In the genomic region with DNA sequence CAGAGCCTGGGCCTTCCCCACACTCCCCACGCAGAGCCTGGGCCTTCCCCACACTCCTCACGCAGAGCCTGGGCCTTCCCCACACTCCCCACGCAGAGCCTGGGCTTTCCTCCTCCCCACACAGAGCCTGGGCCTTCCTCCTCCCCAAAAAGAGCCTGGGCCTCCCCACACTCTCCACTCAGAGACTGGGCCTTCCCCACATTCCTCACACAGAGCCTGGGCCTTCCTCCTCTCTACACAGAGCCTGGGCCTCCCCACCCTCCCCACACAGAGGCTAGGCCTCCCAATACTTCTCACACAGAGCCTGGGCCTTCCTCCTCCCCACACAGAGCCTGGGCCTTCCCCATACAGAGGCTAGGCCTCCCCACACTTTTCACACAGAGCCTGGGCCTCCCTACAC, we compare ENCODE assay signal across 12 cellular contexts. TPM values are rescaled to one million over a fixed set of nuclear protein-coding genes. Genes with fewer than 3 reads are reported as not detected.
A peak's percentile ranks its signal among the peaks of the same experiment; 100 is the strongest.
DNase-seq lines count a peak whose midpoint lies in the region; ATAC-seq and TF ChIP-seq lines count a peak whose summit lies in the region.
"Had no signal": no experiment of that assay in that cellular context is flagged by ENCODE, and none has a peak within 500 bp of the region (broad histone marks: within the 10 kb centered on the region; RNA-seq: fewer than 3 reads in every experiment).

No MANE protein-coding gene starts in this region.

- no peaks in the 10 kb centered on the region for H3K36me3 ChIP-seq in GM23338 (ENCODE audit: insufficient read depth)
- H3K36me3 ChIP-seq: prostate gland had no signal

- no peak overlapping the region for H3K27ac ChIP-seq in GM23338 (ENCODE audit: low read depth)
- H3K27ac ChIP-seq: body of pancreas, C4-2B, foreskin keratinocyte, prostate gland had no signal

- H3K4me3 Mint-ChIP-seq in CD14-positive monocyte (no peak overlapping the region), GM23338 (no peak overlapping the region)
- no peak overlapping the region for H3K4me3 Mint-ChIP-seq in activated naive CD8-positive, alpha-beta T cell
- H3K4me3 Mint-ChIP-seq in natural killer cell treated with Interleukin-12 subunit alpha and Interleukin-12 subunit beta and Interleukin-15 and Interleukin-18, amount 100 ng/mL, for 72 hours = no peak overlapping the region

- H3K9me3 Mint-ChIP-seq in CD14-positive monocyte = peaks cover 0 to 3% (median 0%) of the 10 kb centered on the region in 7 donors
- H3K9me3 Mint-ChIP-seq in GM23338 = no peaks in the 10 kb centered on the region
- no peaks in the 10 kb centered on the region for H3K9me3 Mint-ChIP-seq in activated naive CD8-positive, alpha-beta T cell (ENCODE audit: low read depth)
- no peaks in the 10 kb centered on the region for H3K9me3 Mint-ChIP-seq in natural killer cell treated with Interleukin-12 subunit alpha and Interleukin-12 subunit beta and Interleukin-15 and Interleukin-18, amount 100 ng/mL, for 72 hours

- H3K27ac Mint-ChIP-seq in CD14-positive monocyte = peak overlapping the region in 6 of 7 donors; percentile 21 to 82 (median 53)
- peak overlapping the region; percentile 62 for H3K27ac Mint-ChIP-seq in GM23338
- peak overlapping the region; percentile 73 for H3K27ac Mint-ChIP-seq in activated naive CD8-positive, alpha-beta T cell
- H3K27ac Mint-ChIP-seq in natural killer cell treated with Interleukin-12 subunit alpha and Interleukin-12 subunit beta and Interleukin-15 and Interleukin-18, amount 100 ng/mL, for 72 hours = peak overlapping the region; percentile 74 to 81

- no peaks in the 10 kb centered on the region for H3K36me3 Mint-ChIP-seq in CD14-positive monocyte
- no peaks in the 10 kb centered on the region; the same call in 2 of the 3 replicates for H3K36me3 Mint-ChIP-seq in GM23338 (ENCODE audit: low read depth)
- H3K36me3 Mint-ChIP-seq in activated naive CD8-positive, alpha-beta T cell = no peaks in the 10 kb centered on the region
- H3K36me3 Mint-ChIP-seq in natural killer cell treated with Interleukin-12 subunit alpha and Interleukin-12 subunit beta and Interleukin-15 and Interleukin-18, amount 100 ng/mL, for 72 hours = no peaks in the 10 kb centered on the region

- H4K20me1 ChIP-seq in GM23338 (replicated peaks; ENCODE audit: insufficient read depth) = no peaks in the 10 kb centered on the region

- TF ChIP-seq CTCF in CD14-positive monocyte (IDR thresholded peaks at IDR 0.05) (no peak), GM23338 (conservative IDR thresholded peaks at IDR 0.05; ENCODE audit: low read depth in 2 of 2) (no peak)

- H3K4me1 Mint-ChIP-seq in CD14-positive monocyte (no peaks in the 10 kb centered on the region), GM23338 (no peaks in the 10 kb centered on the region)
- H3K4me1 Mint-ChIP-seq in activated naive CD8-positive, alpha-beta T cell (ENCODE audit: low read depth) = peaks cover 8% of the 10 kb centered on the region
- H3K4me1 Mint-ChIP-seq in natural killer cell treated with Interleukin-12 subunit alpha and Interleukin-12 subunit beta and Interleukin-15 and Interleukin-18, amount 100 ng/mL, for 72 hours (ENCODE audit: low read depth in 2 of 2) = peaks cover 20 to 22% of the 10 kb centered on the region in 2 donors

- no peak overlapping the region for H2AFZ ChIP-seq in GM23338

- H3K79me2 ChIP-seq in GM23338 (replicated peaks; ENCODE audit: insufficient read depth) = no peaks in the 10 kb centered on the region

- H3K27me3 Mint-ChIP-seq in CD14-positive monocyte (ENCODE audit: low read depth in 3 of 3) (peaks cover 0 to 4% (median 0%) of the 10 kb centered on the region in 3 donors), GM23338 (ENCODE audit: insufficient read depth, low read depth, poor library complexity) (peaks cover 2% of the 10 kb centered on the region)
- no peaks in the 10 kb centered on the region for H3K27me3 Mint-ChIP-seq in activated naive CD8-positive, alpha-beta T cell
- H3K27me3 Mint-ChIP-seq in natural killer cell treated with Interleukin-12 subunit alpha and Interleukin-12 subunit beta and Interleukin-15 and Interleukin-18, amount 100 ng/mL, for 72 hours = no peaks in the 10 kb centered on the region

- intact Hi-C loops in CD14-positive monocyte (cut with micrococcal nuclease) = no loop called here

- H3K27me3 ChIP-seq in GM23338 (ENCODE audit: insufficient read depth) = no peaks in the 10 kb centered on the region
- H3K27me3 ChIP-seq: body of pancreas, foreskin keratinocyte had no signal

- H3K9me2 ChIP-seq in GM23338 (ENCODE audit: insufficient read depth) = no peaks in the 10 kb centered on the region

- no peak for DNase-seq in CD14-positive monocyte (ENCODE audit: low spot score)
- DNase-seq in GM23338 (ENCODE audit: low spot score) = no peak
- peak; percentile 71 for DNase-seq in natural killer cell treated with Interleukin-12 subunit alpha and Interleukin-12 subunit beta and Interleukin-15 and Interleukin-18, amount 100 ng/mL, for 72 hours (ENCODE audit: low spot score)
- no peak for DNase-seq in CD1c-positive myeloid dendritic cell (ENCODE audit: extremely low spot score)
- no peak for DNase-seq in NCI-H1092 treated with DMSO at 0.1 percent for 48 hours (lab: John Stamatoyannopoulos, UW)
- DNase-seq: body of pancreas, foreskin keratinocyte, SHP77 treated with DMSO at 0.1 percent for 48 hours had no signal

- H3K4me2 ChIP-seq in GM23338 = no peak overlapping the region

- ATAC-seq in GM23338 = no peak
- peak; percentile 56 to 76 for ATAC-seq in natural killer cell treated with Interleukin-12 subunit alpha and Interleukin-12 subunit beta and Interleukin-15 and Interleukin-18, amount 100 ng/mL, for 72 hours
- ATAC-seq in HG03139 (IDR thresholded peaks at IDR 0.05; ENCODE audit: unreplicated experiment) = no peak
- ATAC-seq: body of pancreas, foreskin keratinocyte had no signal

- H3K4me3 ChIP-seq in GM23338 = no peak overlapping the region
- H3K4me3 ChIP-seq: body of pancreas, prostate gland had no signal

- H3F3A ChIP-seq in GM23338 (replicated peaks; ENCODE audit: low read depth) = no peaks in the 10 kb centered on the region

- no peaks in the 10 kb centered on the region for H3K4me1 ChIP-seq in GM23338 (ENCODE audit: insufficient read depth)
- H3K4me1 ChIP-seq: body of pancreas, foreskin keratinocyte, prostate gland had no signal

TF ChIP-seq in GM23338, 12 proteins besides CTCF, POLR2A, EP300 and RAD21 (continues in another document):
- TF ChIP-seq JUNB (IDR thresholded peaks at IDR 0.05; ENCODE audit: unreplicated experiment) (no peak), EZH2 (IDR thresholded peaks at IDR 0.05; ENCODE audit: low read depth, unreplicated experiment) (no peak)
- TF ChIP-seq, protein P1, sequence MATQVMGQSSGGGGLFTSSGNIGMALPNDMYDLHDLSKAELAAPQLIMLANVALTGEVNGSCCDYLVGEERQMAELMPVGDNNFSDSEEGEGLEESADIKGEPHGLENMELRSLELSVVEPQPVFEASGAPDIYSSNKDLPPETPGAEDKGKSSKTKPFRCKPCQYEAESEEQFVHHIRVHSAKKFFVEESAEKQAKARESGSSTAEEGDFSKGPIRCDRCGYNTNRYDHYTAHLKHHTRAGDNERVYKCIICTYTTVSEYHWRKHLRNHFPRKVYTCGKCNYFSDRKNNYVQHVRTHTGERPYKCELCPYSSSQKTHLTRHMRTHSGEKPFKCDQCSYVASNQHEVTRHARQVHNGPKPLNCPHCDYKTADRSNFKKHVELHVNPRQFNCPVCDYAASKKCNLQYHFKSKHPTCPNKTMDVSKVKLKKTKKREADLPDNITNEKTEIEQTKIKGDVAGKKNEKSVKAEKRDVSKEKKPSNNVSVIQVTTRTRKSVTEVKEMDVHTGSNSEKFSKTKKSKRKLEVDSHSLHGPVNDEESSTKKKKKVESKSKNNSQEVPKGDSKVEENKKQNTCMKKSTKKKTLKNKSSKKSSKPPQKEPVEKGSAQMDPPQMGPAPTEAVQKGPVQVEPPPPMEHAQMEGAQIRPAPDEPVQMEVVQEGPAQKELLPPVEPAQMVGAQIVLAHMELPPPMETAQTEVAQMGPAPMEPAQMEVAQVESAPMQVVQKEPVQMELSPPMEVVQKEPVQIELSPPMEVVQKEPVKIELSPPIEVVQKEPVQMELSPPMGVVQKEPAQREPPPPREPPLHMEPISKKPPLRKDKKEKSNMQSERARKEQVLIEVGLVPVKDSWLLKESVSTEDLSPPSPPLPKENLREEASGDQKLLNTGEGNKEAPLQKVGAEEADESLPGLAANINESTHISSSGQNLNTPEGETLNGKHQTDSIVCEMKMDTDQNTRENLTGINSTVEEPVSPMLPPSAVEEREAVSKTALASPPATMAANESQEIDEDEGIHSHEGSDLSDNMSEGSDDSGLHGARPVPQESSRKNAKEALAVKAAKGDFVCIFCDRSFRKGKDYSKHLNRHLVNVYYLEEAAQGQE (IDR thresholded peaks at IDR 0.05; ENCODE audit: unreplicated experiment) = no peak

RNA-seq across cellular contexts. Expression of gene CFAP46, which starts 11.1 kb away (rescaled TPM):
- polyA plus RNA-seq in CD14-positive monocyte = not detected
- total RNA-seq in GM23338 (2014; rRNA removed; shearing (Covaris generic)) = 2.8 and 3.1 TPM in 2 replicates
- 5.1 and 5.4 TPM in 2 replicates for polyA plus RNA-seq in GM23338 (2016; fragmentation: Nextera tagmentation; extraction: Ambion mirVana)
- total RNA-seq in natural killer cell treated with Interleukin-12 subunit alpha and Interleukin-12 subunit beta and Interleukin-15 and Interleukin-18, amount 100 ng/mL, for 72 hours = under 1 TPM in 1 of 2 donors, not detected in 1; 0.19 TPM

Comparison
In these comparisons a context has a peak if more than half of its experiments do, and no peak if none do; other contexts are left out.
1. ATAC-seq: peak in natural killer cell treated with Interleukin-12 subunit alpha and Interleukin-12 subunit beta and Interleukin-15 and Interleukin-18, amount 100 ng/mL, for 72 hours (2 of 2); none in GM23338 (single experiment) and HG03139 (single experiment).
2. Peak in every context shown above with its lines, with median percentiles within 50 percentile points of each other: H3K27ac Mint-ChIP-seq.